In the genomic region with DNA sequence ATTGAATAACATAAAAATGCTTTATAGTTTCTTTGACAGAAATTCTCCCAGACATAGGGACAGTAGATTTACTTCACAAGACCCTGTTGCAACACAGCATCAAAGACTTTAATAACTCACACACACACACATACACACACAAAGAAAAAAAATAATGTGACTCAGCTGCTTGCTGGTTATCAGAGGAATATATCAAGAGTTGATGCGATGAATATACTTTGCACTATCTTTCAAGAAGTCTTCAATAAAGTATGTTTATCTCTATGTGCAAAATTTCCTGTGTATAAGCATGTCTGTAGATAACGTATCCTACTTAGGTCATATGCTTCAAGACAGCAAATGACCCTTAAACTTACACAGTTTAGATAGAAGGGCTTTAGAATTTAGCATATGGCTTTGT, we compare ENCODE assay signal across 17 cellular contexts.
"Had no signal": no experiment of that assay in that cellular context is flagged by ENCODE, and none has a peak within 500 bp of the region (broad histone marks: within the 10 kb centered on the region; RNA-seq: fewer than 3 reads in every experiment).

No MANE protein-coding gene starts in this region.

- H3K4me1 ChIP-seq: lower lobe of right lung, thyroid gland had no signal

- DNase-seq: activated CD4-positive, alpha-beta T cell treated with anti-CD3 and anti-CD28 coated beads, Interleukin-2, amount 50 U/mL, for 1 hour; activated CD8-positive, alpha-beta memory T cell treated with anti-CD3 and anti-CD28 coated beads for 24 hours; activated naive CD4-positive, alpha-beta T cell; activated naive CD8-positive, alpha-beta T cell treated with anti-CD3 and anti-CD28 coated beads, Interleukin-2, amount 10 ng/mL, durations not matched to agents 7 days and 5 days; aorta; foreskin melanocyte; head of caudate nucleus; left colon; lower lobe of right lung; naive B cell; pancreas; stimulated activated CD4-positive, alpha-beta T cell treated with anti-CD3 and anti-CD28 coated beads, Interleukin-2, amount 100 ng/mL, for 24 hours; T-helper 17 cell; thyroid gland had no signal

- H3K27ac ChIP-seq: lower lobe of right lung, thyroid gland had no signal

- ATAC-seq: esophagus mucosa; left colon; lower lobe of right lung; sciatic nerve; stimulated activated effector memory CD8-positive, alpha-beta T cell treated with anti-CD3 and anti-CD28 coated beads, Interleukin-12 subunit alpha, Interleukin-12 subunit beta, amount 100 ng/mL, for 72 hours; T-helper 17 cell had no signal

- H3K27me3 ChIP-seq: pancreas, thyroid gland had no signal

- H3K4me3 ChIP-seq: lower lobe of right lung, pancreas, thyroid gland had no signal

- H3K9me3 ChIP-seq: lower lobe of right lung, pancreas, thyroid gland had no signal

- H3K36me3 ChIP-seq: lower lobe of right lung, pancreas, thyroid gland had no signal
